Comparison of ENCODE assay signal across 29 cellular contexts in the genomic region with DNA sequence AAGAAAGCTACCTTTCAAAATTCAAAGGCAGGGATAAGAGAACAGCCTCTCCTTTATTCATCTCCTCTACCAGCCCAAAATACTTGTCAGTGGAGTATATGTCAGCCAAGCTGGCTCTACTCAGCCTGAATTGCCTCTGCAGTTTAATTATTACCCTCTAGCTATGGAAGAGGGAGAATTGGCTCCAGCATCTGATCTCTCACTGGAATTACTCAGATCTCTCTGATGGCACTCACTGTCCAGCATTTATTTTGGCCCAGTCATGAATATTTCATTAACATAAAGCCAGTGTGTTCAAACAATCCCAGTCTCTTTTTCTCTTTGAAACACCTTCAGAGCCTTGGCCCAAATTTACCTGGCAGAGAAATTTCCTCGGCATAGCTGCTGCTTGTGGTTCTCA. TPM values are rescaled to one million over a fixed set of nuclear protein-coding genes. Genes with fewer than 3 reads are reported as not detected.
"Had no signal": no experiment of that assay in that cellular context is flagged by ENCODE, and none has a peak within 500 bp of the region (broad histone marks: within the 10 kb centered on the region; RNA-seq: fewer than 3 reads in every experiment).

No MANE protein-coding gene starts in this region.

- H3K4me1 ChIP-seq: esophagus muscularis mucosa, foreskin keratinocyte, gastroesophageal sphincter had no signal

- DNase-seq: activated B cell treated with CpG ODN at 0.5 μM for 24 hours; activated CD4-positive, alpha-beta T cell treated with anti-CD3 and anti-CD28 coated beads for 48 hours; activated CD4-positive, alpha-beta T cell treated with anti-CD3 and anti-CD28 coated beads, Interleukin-2, amount 50 U/mL, for 1 hour; activated CD4-positive, alpha-beta T cell treated with anti-CD3 and anti-CD28 coated beads, Interleukin-2, amount 50 U/mL, for 48 hours; activated CD8-positive, alpha-beta memory T cell treated with anti-CD3 and anti-CD28 coated beads for 24 hours; activated CD8-positive, alpha-beta T cell treated with anti-CD3 and anti-CD28 coated beads for 36 hours; activated effector memory CD4-positive, alpha-beta T cell treated with Interleukin-2 at 50 U/mL for 16 hours; activated gamma-delta T cell treated with Interleukin-2 at 50 U/mL for 16 hours; activated naive CD4-positive, alpha-beta T cell treated with anti-CD3 and anti-CD28 coated beads, Interleukin-2, amount 50 U/mL, for 16 hours; activated naive CD4-positive, alpha-beta T cell treated with Interleukin-2 at 50 U/mL for 16 hours; activated T-cell treated with anti-CD3 and anti-CD28 coated beads, Interleukin-2, amount 50 U/mL, for 4 hours; amniotic stem cell; anterior cingulate cortex; brain microvascular endothelial cell; caudate nucleus; cortex of kidney; dermis blood vessel endothelial cell; effector CD4-positive, alpha-beta T cell; effector memory CD8-positive, alpha-beta T cell; erythroblast; foreskin keratinocyte; T-helper 1 cell; T-helper 17 cell; T1000; WERI-Rb-1 had no signal

- H3K27ac ChIP-seq: brain microvascular endothelial cell, esophagus muscularis mucosa, foreskin keratinocyte, gastroesophageal sphincter, WERI-Rb-1 had no signal

- H3K9me3 ChIP-seq: gastroesophageal sphincter had no signal

- H3K27me3 ChIP-seq: brain microvascular endothelial cell, esophagus muscularis mucosa, foreskin keratinocyte, gastroesophageal sphincter had no signal

- H3K36me3 ChIP-seq: brain microvascular endothelial cell, esophagus muscularis mucosa, gastroesophageal sphincter, WERI-Rb-1 had no signal

- H3K4me3 ChIP-seq: esophagus muscularis mucosa, gastroesophageal sphincter had no signal

- ATAC-seq: activated CD4-positive, CD25-positive, alpha-beta regulatory T cell treated with anti-CD3 and anti-CD28 coated beads, Interleukin-2, amount 50 U/mL, for 24 hours; activated CD8-positive, alpha-beta T cell treated with anti-CD3 and anti-CD28 coated beads for 36 hours; activated T-cell treated with anti-CD3 and anti-CD28 coated beads, Interleukin-2, amount 50 U/mL, for 4 hours; activated T-helper 17 cell treated with anti-CD3 and anti-CD28 coated beads, Interleukin-2, amount 50 U/mL, for 72 hours; effector memory CD8-positive, alpha-beta T cell; foreskin keratinocyte; gastroesophageal sphincter; T-helper 17 cell had no signal

RNA-seq across cellular contexts. Expression of a gene that starts 58.6 kb away (rescaled TPM):
- total RNA-seq: activated B cell treated with CpG ODN at 0.5 μM for 24 hours; activated CD8-positive, alpha-beta T cell treated with anti-CD3 and anti-CD28 coated beads for 36 hours; activated T-cell treated with anti-CD3 and anti-CD28 coated beads, Interleukin-2, amount 50 U/mL, for 4 hours; foreskin keratinocyte had no signal
